In genomic region chr20:15482525-15482924, GRCh38 we compare ENCODE assay signal across 17 cellular contexts.
"Had no signal": no experiment of that assay in that cellular context is flagged by ENCODE, and none has a peak within 500 bp of the region (broad histone marks: within the 10 kb centered on the region; RNA-seq: fewer than 3 reads in every experiment).

No MANE protein-coding gene starts in this region.

- H3K4me3 Mint-ChIP-seq: activated CD4-positive, alpha-beta T cell treated with anti-CD3 and anti-CD28 coated beads for 36 hours; activated CD8-positive, alpha-beta memory T cell treated with anti-CD3 and anti-CD28 coated beads, Interleukin-2, amount 10 ng/mL, durations not matched to agents 7 days and 5 days; activated naive CD8-positive, alpha-beta T cell treated with anti-CD3 and anti-CD28 coated beads, Interleukin-2, amount 10 ng/mL, durations not matched to agents 7 days and 5 days; natural killer cell treated with Interleukin-12 subunit alpha and Interleukin-12 subunit beta and Interleukin-15 and Interleukin-18, amount 100 ng/mL, for 72 hours; T-helper 17 cell had no signal

- H3K4me1 Mint-ChIP-seq: activated CD4-positive, alpha-beta T cell treated with anti-CD3 and anti-CD28 coated beads for 36 hours; activated CD8-positive, alpha-beta memory T cell treated with anti-CD3 and anti-CD28 coated beads, Interleukin-2, amount 10 ng/mL, durations not matched to agents 7 days and 5 days; activated naive CD8-positive, alpha-beta T cell treated with anti-CD3 and anti-CD28 coated beads, Interleukin-2, amount 10 ng/mL, durations not matched to agents 7 days and 5 days; T-helper 17 cell had no signal

- DNase-seq: activated CD4-positive, alpha-beta T cell treated with anti-CD3 and anti-CD28 coated beads for 36 hours; activated CD4-positive, alpha-beta T cell treated with anti-CD3 and anti-CD28 coated beads, Interleukin-2, amount 50 U/mL, for 48 hours; activated CD8-positive, alpha-beta memory T cell treated with anti-CD3 and anti-CD28 coated beads, Interleukin-2, amount 10 ng/mL, durations not matched to agents 7 days and 5 days; activated naive CD4-positive, alpha-beta T cell; activated naive CD8-positive, alpha-beta T cell treated with anti-CD3 and anti-CD28 coated beads, Interleukin-2, amount 10 ng/mL, durations not matched to agents 7 days and 5 days; amygdala; nucleus accumbens; posterior cingulate gyrus; retina; stimulated activated naive CD4-positive, alpha-beta T cell treated with Interleukin-2 at 50 U/mL for 16 hours; T-helper 17 cell; thyroid gland; WERI-Rb-1 had no signal

- FAIRE-seq: colon, endometrium had no signal

- ATAC-seq: activated CD4-positive, alpha-beta T cell treated with anti-CD3 and anti-CD28 coated beads for 36 hours; activated CD8-positive, alpha-beta memory T cell treated with anti-CD3 and anti-CD28 coated beads, Interleukin-2, amount 10 ng/mL, durations not matched to agents 7 days and 5 days; esophagus mucosa; natural killer cell treated with Interleukin-12 subunit alpha and Interleukin-12 subunit beta and Interleukin-15 and Interleukin-18, amount 100 ng/mL, for 72 hours; T-helper 17 cell had no signal

- H3K4me3 ChIP-seq: thyroid gland had no signal

- H3K4me1 ChIP-seq: thyroid gland had no signal

- H3K27ac ChIP-seq: thyroid gland, WERI-Rb-1 had no signal

- H3K9me3 ChIP-seq: thyroid gland had no signal

- H3K27me3 ChIP-seq: thyroid gland had no signal

- H3K27ac Mint-ChIP-seq: activated CD4-positive, alpha-beta T cell treated with anti-CD3 and anti-CD28 coated beads for 36 hours; activated CD8-positive, alpha-beta memory T cell treated with anti-CD3 and anti-CD28 coated beads, Interleukin-2, amount 10 ng/mL, durations not matched to agents 7 days and 5 days; activated naive CD8-positive, alpha-beta T cell treated with anti-CD3 and anti-CD28 coated beads, Interleukin-2, amount 10 ng/mL, durations not matched to agents 7 days and 5 days; natural killer cell treated with Interleukin-12 subunit alpha and Interleukin-12 subunit beta and Interleukin-15 and Interleukin-18, amount 100 ng/mL, for 72 hours; T-helper 17 cell had no signal

- H3K36me3 Mint-ChIP-seq: activated CD8-positive, alpha-beta memory T cell treated with anti-CD3 and anti-CD28 coated beads, Interleukin-2, amount 10 ng/mL, durations not matched to agents 7 days and 5 days; activated naive CD8-positive, alpha-beta T cell treated with anti-CD3 and anti-CD28 coated beads, Interleukin-2, amount 10 ng/mL, durations not matched to agents 7 days and 5 days; natural killer cell treated with Interleukin-12 subunit alpha and Interleukin-12 subunit beta and Interleukin-15 and Interleukin-18, amount 100 ng/mL, for 72 hours had no signal

- H3K36me3 ChIP-seq: thyroid gland, WERI-Rb-1 had no signal

- H3K27me3 Mint-ChIP-seq: activated CD4-positive, alpha-beta T cell treated with anti-CD3 and anti-CD28 coated beads for 36 hours; activated CD8-positive, alpha-beta memory T cell treated with anti-CD3 and anti-CD28 coated beads, Interleukin-2, amount 10 ng/mL, durations not matched to agents 7 days and 5 days; activated naive CD8-positive, alpha-beta T cell treated with anti-CD3 and anti-CD28 coated beads, Interleukin-2, amount 10 ng/mL, durations not matched to agents 7 days and 5 days; natural killer cell treated with Interleukin-12 subunit alpha and Interleukin-12 subunit beta and Interleukin-15 and Interleukin-18, amount 100 ng/mL, for 72 hours; T-helper 17 cell had no signal
